ENCODE assay signal across 13 cellular contexts in genomic region chr2:152693033-152693432, GRCh38. TPM values are rescaled to one million over a fixed set of nuclear protein-coding genes. Genes with fewer than 3 reads are reported as not detected.
DNase-seq lines count a peak whose midpoint lies in the region; ATAC-seq and TF ChIP-seq lines count a peak whose summit lies in the region.
"Had no signal": no experiment of that assay in that cellular context is flagged by ENCODE, and none has a peak within 500 bp of the region (broad histone marks: within the 10 kb centered on the region; RNA-seq: fewer than 3 reads in every experiment).

No MANE protein-coding gene starts in this region.

- no peak overlapping the region for H3K4me3 Mint-ChIP-seq in activated CD4-positive, alpha-beta T cell treated with anti-CD3 and anti-CD28 coated beads, Interleukin-2, amount 10 ng/mL, durations not matched to agents 7 days and 5 days
- H3K4me3 Mint-ChIP-seq in stimulated activated memory B cell treated with anti-CD40 and anti-IgM and Interleukin-4, amounts not matched to agents 10 μg/mL and 1 μg/mL and 100 μg/mL, for 72 hours, result no peak overlapping the region
- no peak overlapping the region for H3K4me3 Mint-ChIP-seq in mesothelial cell of epicardium

- H3K4me3 ChIP-seq in H7 (ENCODE audit: insufficient read depth, low read depth, low read length) (no peak overlapping the region), thyroid gland (replicated peaks in 1 of 3) (no peak overlapping the region)

- H3K36me3 Mint-ChIP-seq in activated CD4-positive, alpha-beta T cell treated with anti-CD3 and anti-CD28 coated beads, Interleukin-2, amount 10 ng/mL, durations not matched to agents 7 days and 5 days (ENCODE audit: low read depth), result peaks cover 26% of the 10 kb centered on the region
- H3K36me3 Mint-ChIP-seq in stimulated activated memory B cell treated with anti-CD40 and anti-IgM and Interleukin-4, amounts not matched to agents 10 μg/mL and 1 μg/mL and 100 μg/mL, for 72 hours, result peaks cover 27% of the 10 kb centered on the region
- H3K36me3 Mint-ChIP-seq in mesothelial cell of epicardium, result peaks cover 9% of the 10 kb centered on the region

- H3K27ac ChIP-seq in thyroid gland, result no peak overlapping the region

- peaks cover 4% of the 10 kb centered on the region for H3K36me3 ChIP-seq in H7 (replicated peaks; ENCODE audit: control insufficient read depth, insufficient read depth, low read length)
- no peaks in the 10 kb centered on the region for H3K36me3 ChIP-seq in thyroid gland

- DNase-seq in activated CD4-positive, alpha-beta T cell treated with anti-CD3 and anti-CD28 coated beads, Interleukin-2, amount 10 ng/mL, durations not matched to agents 7 days and 5 days, result no peak
- no peak for DNase-seq in activated CD4-positive, alpha-beta T cell treated with anti-CD3 and anti-CD28 coated beads for 4 hours
- no peak for DNase-seq in H7
- no peak for DNase-seq in thyroid gland
- no peak for DNase-seq in mesothelial cell of epicardium (ENCODE audit: low spot score in 2 of 2, unreplicated experiment in 2 of 2)
- DNase-seq: aorta, IMR-90, kidney glomerular epithelial cell had no signal

- CTCF ChIA-PET in activated CD4-positive, alpha-beta T cell treated with anti-CD3 and anti-CD28 coated beads, Interleukin-2, amount 10 ng/mL, durations not matched to agents 7 days and 5 days (lab: Charles Lee), result no interaction called here

- no peaks in the 10 kb centered on the region for H3K4me1 ChIP-seq in thyroid gland

- H3K4me1 Mint-ChIP-seq in activated CD4-positive, alpha-beta T cell treated with anti-CD3 and anti-CD28 coated beads, Interleukin-2, amount 10 ng/mL, durations not matched to agents 7 days and 5 days, result peaks cover 34% of the 10 kb centered on the region
- H3K4me1 Mint-ChIP-seq in stimulated activated memory B cell treated with anti-CD40 and anti-IgM and Interleukin-4, amounts not matched to agents 10 μg/mL and 1 μg/mL and 100 μg/mL, for 72 hours, result peaks cover 18% of the 10 kb centered on the region
- H3K4me1 Mint-ChIP-seq in mesothelial cell of epicardium, result peaks cover 16% of the 10 kb centered on the region

- no peaks in the 10 kb centered on the region for H3K9me3 Mint-ChIP-seq in activated CD4-positive, alpha-beta T cell treated with anti-CD3 and anti-CD28 coated beads, Interleukin-2, amount 10 ng/mL, durations not matched to agents 7 days and 5 days
- no peaks in the 10 kb centered on the region for H3K9me3 Mint-ChIP-seq in stimulated activated memory B cell treated with anti-CD40 and anti-IgM and Interleukin-4, amounts not matched to agents 10 μg/mL and 1 μg/mL and 100 μg/mL, for 72 hours
- no peaks in the 10 kb centered on the region for H3K9me3 Mint-ChIP-seq in mesothelial cell of epicardium

- TF ChIP-seq POLR2A in thyroid gland (IDR thresholded peaks at IDR 0.05), result no peak

- TF ChIP-seq CTCF in thyroid gland (IDR thresholded peaks at IDR 0.05), result no peak
- no peak for TF ChIP-seq CTCF in mesothelial cell of epicardium (IDR thresholded peaks at IDR 0.05; ENCODE audit: unreplicated experiment)

- POLR2A ChIA-PET in activated CD4-positive, alpha-beta T cell treated with anti-CD3 and anti-CD28 coated beads, Interleukin-2, amount 10 ng/mL, durations not matched to agents 7 days and 5 days (lab: Charles Lee), result no interaction called here

- peak overlapping the region; percentile 41 for H3K27ac Mint-ChIP-seq in activated CD4-positive, alpha-beta T cell treated with anti-CD3 and anti-CD28 coated beads, Interleukin-2, amount 10 ng/mL, durations not matched to agents 7 days and 5 days
- peak overlapping the region; percentile 12 for H3K27ac Mint-ChIP-seq in stimulated activated memory B cell treated with anti-CD40 and anti-IgM and Interleukin-4, amounts not matched to agents 10 μg/mL and 1 μg/mL and 100 μg/mL, for 72 hours
- no peak overlapping the region for H3K27ac Mint-ChIP-seq in mesothelial cell of epicardium
- H3K27ac Mint-ChIP-seq: progenitor cell of endocrine pancreas had no signal

- H3K9me3 ChIP-seq in thyroid gland, result no peaks in the 10 kb centered on the region

- intact Hi-C loops in thyroid gland (cut with DNase I), result no loop called here

- H3K27me3 ChIP-seq in H7 (ENCODE audit: control insufficient read depth, insufficient read depth, low read length), result no peaks in the 10 kb centered on the region
- no peaks in the 10 kb centered on the region for H3K27me3 ChIP-seq in thyroid gland

- peak; percentile 86 for ATAC-seq in GM21528 (IDR thresholded peaks at IDR 0.05; ENCODE audit: low FRiP score, unreplicated experiment)
- peak; percentile 77 for ATAC-seq in HG03139 (IDR thresholded peaks at IDR 0.05; ENCODE audit: unreplicated experiment)
- ATAC-seq in stimulated activated memory B cell treated with anti-CD40 and anti-IgM and Interleukin-4, amounts not matched to agents 10 μg/mL and 1 μg/mL and 100 μg/mL, for 72 hours, result peak; percentile 90
- ATAC-seq: esophagus mucosa had no signal

- no peaks in the 10 kb centered on the region for H3K27me3 Mint-ChIP-seq in activated CD4-positive, alpha-beta T cell treated with anti-CD3 and anti-CD28 coated beads, Interleukin-2, amount 10 ng/mL, durations not matched to agents 7 days and 5 days
- H3K27me3 Mint-ChIP-seq in stimulated activated memory B cell treated with anti-CD40 and anti-IgM and Interleukin-4, amounts not matched to agents 10 μg/mL and 1 μg/mL and 100 μg/mL, for 72 hours, result no peaks in the 10 kb centered on the region
- H3K27me3 Mint-ChIP-seq in mesothelial cell of epicardium (ENCODE audit: low read depth), result no peaks in the 10 kb centered on the region
- H3K27me3 Mint-ChIP-seq: progenitor cell of endocrine pancreas had no signal

- WGBS in thyroid gland, 2 donors, result 87 to 91% methylated on average over 4 of the region's 4 CpGs

RNA-seq across cellular contexts. Expression of gene PRPF40A, which starts 24.2 kb away (rescaled TPM):
- 100 to 1,000 TPM; 107 to 109 TPM for total RNA-seq in activated CD4-positive, alpha-beta T cell treated with anti-CD3 and anti-CD28 coated beads, Interleukin-2, amount 10 ng/mL, durations not matched to agents 7 days and 5 days
- 157 and 261 TPM in 2 replicates for total RNA-seq in H7 (2014; rRNA removed; shearing (Covaris generic))
- total RNA-seq in thyroid gland, result 100 to 1,000 TPM in 2 of 4 donors, 10 to 100 TPM in 2; 86.8 to 147 (median 102) TPM
- 132 to 147 TPM (median 134 TPM) in 3 replicates for total RNA-seq in mesothelial cell of epicardium

RNA-seq across cellular contexts. Expression of gene ARL6IP6, which starts 25.4 kb away (rescaled TPM):
- total RNA-seq in activated CD4-positive, alpha-beta T cell treated with anti-CD3 and anti-CD28 coated beads, Interleukin-2, amount 10 ng/mL, durations not matched to agents 7 days and 5 days, result 10 to 100 TPM; 37.4 to 57.5 TPM
- 52.8 and 54.9 TPM in 2 replicates for total RNA-seq in H7 (2014; rRNA removed; shearing (Covaris generic))
- total RNA-seq in thyroid gland (10 to 100 TPM; 12.4 to 19.9 (median 14.0) TPM), mesothelial cell of epicardium (22.3 to 29.4 TPM (median 25.9 TPM) in 3 replicates)
